In the genomic region with DNA sequence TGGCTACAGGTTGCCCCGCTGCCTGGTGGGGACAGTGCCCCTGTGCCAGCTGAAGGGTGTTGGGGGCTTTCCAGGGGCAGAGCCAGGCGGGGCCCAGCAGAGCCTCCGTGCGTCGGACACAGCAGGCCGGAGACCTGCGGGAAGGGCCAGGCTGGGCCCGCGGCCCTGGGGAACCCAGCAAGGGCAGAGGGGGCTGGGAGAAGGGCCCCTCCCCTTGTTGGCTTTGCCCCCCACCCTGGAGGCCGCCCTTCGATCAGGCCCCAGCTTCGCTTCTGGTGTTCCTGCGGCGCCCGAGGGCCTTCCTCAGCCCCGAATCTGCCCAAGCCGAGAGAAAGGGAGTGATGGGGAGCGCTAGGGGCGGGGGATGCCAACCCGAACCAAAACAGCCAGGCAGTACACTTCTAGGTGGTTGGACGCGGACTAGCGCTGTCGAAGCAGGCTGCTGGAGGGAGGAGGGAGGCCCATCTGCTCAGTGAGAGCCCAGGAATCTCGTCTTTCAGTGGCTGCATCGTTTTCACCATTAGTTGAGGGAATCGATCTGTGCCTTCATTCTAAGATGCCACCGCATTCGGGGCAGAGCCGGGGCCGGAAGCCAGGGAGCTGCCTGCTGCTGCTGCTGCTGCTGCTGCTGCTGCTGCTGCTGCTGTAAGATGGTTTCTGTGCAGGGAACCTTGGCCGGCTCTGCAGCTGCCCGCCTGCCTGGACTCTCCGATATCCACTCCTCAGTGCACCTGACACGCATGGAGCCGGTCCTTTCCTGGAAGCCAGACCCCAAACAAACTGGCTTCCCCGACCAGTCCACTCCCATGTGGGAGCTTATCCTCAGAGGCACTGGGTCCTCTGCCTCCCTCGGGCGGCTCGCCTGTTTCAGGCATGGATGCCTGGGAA, we compare ENCODE assay signal across 9 cellular contexts. TPM values are rescaled to one million over a fixed set of nuclear protein-coding genes. Genes with fewer than 3 reads are reported as not detected.
DNase-seq lines count a peak whose midpoint lies in the region; ATAC-seq lines count a peak whose summit lies in the region.
"Had no signal": no experiment of that assay in that cellular context is flagged by ENCODE, and none has a peak within 500 bp of the region (broad histone marks: within the 10 kb centered on the region; RNA-seq: fewer than 3 reads in every experiment).

No MANE protein-coding gene starts in this region.

- H3K36me3 ChIP-seq in HUES48 (ENCODE audit: control insufficient read depth, insufficient read depth, low read length), result no peaks in the 10 kb centered on the region
- H3K36me3 ChIP-seq in naive thymus-derived CD4-positive, alpha-beta T cell (ENCODE audit: control insufficient read depth in 2 of 3, insufficient read depth in 3 of 3, low read length in 3 of 3), result no peaks in the 10 kb centered on the region

- POLR2A ChIA-PET in naive thymus-derived CD4-positive, alpha-beta T cell (lab: Charles Lee), result no interaction called here

- H3K27ac ChIP-seq in HUES48 (ENCODE audit: low read depth, low read length), result no peak overlapping the region
- H3K27ac ChIP-seq in naive thymus-derived CD4-positive, alpha-beta T cell (ENCODE audit: low read depth, low read length), result no peak overlapping the region

- peaks cover 23% of the 10 kb centered on the region for H3K27me3 ChIP-seq in HUES48 (ENCODE audit: control insufficient read depth, insufficient read depth, low read length)
- H3K27me3 ChIP-seq in naive thymus-derived CD4-positive, alpha-beta T cell (ENCODE audit: control insufficient read depth in 2 of 2, insufficient read depth in 2 of 2, low read length in 2 of 2), result no peaks in the 10 kb centered on the region

- H3K9me3 ChIP-seq in HUES48 (ENCODE audit: control insufficient read depth, insufficient read depth, low read length), result no peaks in the 10 kb centered on the region
- H3K9me3 ChIP-seq in naive thymus-derived CD4-positive, alpha-beta T cell (ENCODE audit: control insufficient read depth in 2 of 3, low read length in 3 of 3), result no peaks in the 10 kb centered on the region

- H3K27me3 Mint-ChIP-seq in activated T-helper 17 cell treated with anti-CD3 and anti-CD28 coated beads, Interleukin-2, amount 50 U/mL, for 72 hours, result peaks cover 41% of the 10 kb centered on the region
- peaks cover 44 to 73% (median 58%) of the 10 kb centered on the region in 5 donors for H3K27me3 Mint-ChIP-seq in naive thymus-derived CD4-positive, alpha-beta T cell

- H3K27ac Mint-ChIP-seq in activated T-helper 17 cell treated with anti-CD3 and anti-CD28 coated beads, Interleukin-2, amount 50 U/mL, for 72 hours, result no peak overlapping the region
- no peak overlapping the region for H3K27ac Mint-ChIP-seq in naive thymus-derived CD4-positive, alpha-beta T cell
- H3K27ac Mint-ChIP-seq: activated naive CD4-positive, alpha-beta T cell treated with anti-CD3 and anti-CD28 coated beads for 36 hours had no signal

- H3K4me3 Mint-ChIP-seq in activated T-helper 17 cell treated with anti-CD3 and anti-CD28 coated beads, Interleukin-2, amount 50 U/mL, for 72 hours, result peak overlapping the region; percentile 5
- H3K4me3 Mint-ChIP-seq in naive thymus-derived CD4-positive, alpha-beta T cell, result peak overlapping the region in 9 of 10 donors; percentile 6 to 84 (median 50)

- H3K9ac ChIP-seq in HUES48 (ENCODE audit: low read depth, low read length), result no peak overlapping the region

- intact Hi-C loops in naive thymus-derived CD4-positive, alpha-beta T cell (cut with micrococcal nuclease), result no loop called here

- H3K9me3 Mint-ChIP-seq in activated T-helper 17 cell treated with anti-CD3 and anti-CD28 coated beads, Interleukin-2, amount 50 U/mL, for 72 hours, result peaks cover 3% of the 10 kb centered on the region
- peaks cover 0 to 14% (median 5%) of the 10 kb centered on the region in 11 donors for H3K9me3 Mint-ChIP-seq in naive thymus-derived CD4-positive, alpha-beta T cell
- H3K9me3 Mint-ChIP-seq: activated naive CD4-positive, alpha-beta T cell treated with anti-CD3 and anti-CD28 coated beads for 36 hours had no signal

- H3K36me3 Mint-ChIP-seq in activated T-helper 17 cell treated with anti-CD3 and anti-CD28 coated beads, Interleukin-2, amount 50 U/mL, for 72 hours (ENCODE audit: low read depth), result no peaks in the 10 kb centered on the region
- H3K36me3 Mint-ChIP-seq in naive thymus-derived CD4-positive, alpha-beta T cell, result peaks cover 0 to 4% (median 0%) of the 10 kb centered on the region in 5 donors

- H3K4me1 ChIP-seq in HUES48 (ENCODE audit: control insufficient read depth, insufficient read depth, low read length), result peaks cover 11% of the 10 kb centered on the region
- H3K4me1 ChIP-seq in naive thymus-derived CD4-positive, alpha-beta T cell (ENCODE audit: control insufficient read depth in 2 of 2, insufficient read depth in 2 of 2, low read length in 2 of 2), result no peaks in the 10 kb centered on the region

- peak; percentile 25 for DNase-seq in COR-L47 (lab: John Stamatoyannopoulos, UW)
- DNase-seq in naive thymus-derived CD4-positive, alpha-beta T cell, result no peak
- DNase-seq in activated CD8-positive, alpha-beta memory T cell treated with anti-CD3 and anti-CD28 coated beads for 24 hours, result no peak
- no peak for DNase-seq in stimulated activated CD4-positive, alpha-beta T cell treated with anti-CD3 and anti-CD28 coated beads, Interleukin-1b, Interleukin-23, amount 100 ng/mL, for 48 hours
- DNase-seq in 8988T, result no peak
- DNase-seq: activated naive CD4-positive, alpha-beta T cell treated with anti-CD3 and anti-CD28 coated beads for 36 hours had no signal

- CTCF ChIA-PET in naive thymus-derived CD4-positive, alpha-beta T cell (lab: Charles Lee), result no interaction called here

- no peak for ATAC-seq in activated T-helper 17 cell treated with anti-CD3 and anti-CD28 coated beads, Interleukin-2, amount 50 U/mL, for 72 hours (replicated peaks)
- ATAC-seq in naive thymus-derived CD4-positive, alpha-beta T cell, result no peak
- ATAC-seq: Right ventricle myocardium inferior had no signal

- H3K4me3 ChIP-seq in HUES48 (ENCODE audit: low read depth, low read length), result peak overlapping the region; percentile 95
- no peak overlapping the region for H3K4me3 ChIP-seq in naive thymus-derived CD4-positive, alpha-beta T cell (ENCODE audit: low read length)

- no peaks in the 10 kb centered on the region for H3K4me1 Mint-ChIP-seq in activated T-helper 17 cell treated with anti-CD3 and anti-CD28 coated beads, Interleukin-2, amount 50 U/mL, for 72 hours
- peaks cover 0 to 23% (median 10%) of the 10 kb centered on the region in 7 donors for H3K4me1 Mint-ChIP-seq in naive thymus-derived CD4-positive, alpha-beta T cell

RNA-seq across cellular contexts. Expression of a gene that starts 1.6 kb away (rescaled TPM):
- total RNA-seq in activated T-helper 17 cell treated with anti-CD3 and anti-CD28 coated beads, Interleukin-2, amount 50 U/mL, for 72 hours, result under 1 TPM in 1 of 2 donors, not detected in 1; 0.09 TPM
- not detected for total RNA-seq in naive thymus-derived CD4-positive, alpha-beta T cell
- not detected for polyA plus RNA-seq in naive thymus-derived CD4-positive, alpha-beta T cell
- total RNA-seq: Right ventricle myocardium inferior had no signal
